8 cellular contexts compared by ENCODE assay signal in the genomic region with DNA sequence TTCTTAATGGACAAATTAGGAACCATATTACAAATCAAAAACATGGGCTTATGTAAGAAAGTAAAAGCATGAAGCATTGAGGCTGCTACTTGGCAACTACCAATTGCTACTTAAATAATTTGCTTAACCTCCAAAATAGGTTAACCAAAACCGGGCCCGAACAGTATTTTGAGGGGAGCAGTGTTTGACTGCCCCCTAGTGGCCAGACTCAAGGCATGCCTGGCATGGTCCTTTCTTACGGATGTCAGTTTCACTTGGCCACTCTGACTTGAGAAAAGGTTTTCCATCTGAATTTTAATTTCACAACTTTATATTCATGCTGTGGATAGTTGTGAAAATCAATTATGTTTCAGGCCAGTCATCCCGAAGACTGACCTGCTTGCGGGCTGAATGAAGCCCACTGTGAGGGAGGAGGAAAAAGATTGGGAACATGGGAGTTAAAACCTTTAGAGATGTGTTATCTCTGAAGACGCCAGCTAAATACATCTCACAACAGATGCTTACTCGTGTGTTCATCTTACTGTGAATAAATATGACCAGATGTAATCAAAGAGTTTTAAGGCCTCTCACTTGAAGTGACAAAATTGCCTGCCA. TPM values are rescaled to one million over a fixed set of nuclear protein-coding genes. Genes with fewer than 3 reads are reported as not detected.
A peak's percentile ranks its signal among the peaks of the same experiment; 100 is the strongest.
DNase-seq lines count a peak whose midpoint lies in the region; ATAC-seq and TF ChIP-seq lines count a peak whose summit lies in the region.

No MANE protein-coding gene starts in this region.

- WGBS in suprapubic skin, result 14% methylated on average over 7 of the region's 7 CpGs

- no peaks in the 10 kb centered on the region for H3K9me3 ChIP-seq in suprapubic skin

- ATAC-seq in GM19372 (IDR thresholded peaks at IDR 0.05; ENCODE audit: low read depth, unreplicated experiment) (peak; percentile 94), HG03558 (IDR thresholded peaks at IDR 0.05; ENCODE audit: extremely low read depth, unreplicated experiment) (peak; percentile 80)
- peak; percentile 54 to 59 for ATAC-seq in activated T-cell treated with anti-CD3 and anti-CD28 coated beads, Interleukin-2, amount 50 U/mL, for 72 hours (replicated peaks in 1 of 2)

- no peak overlapping the region for H3K4me3 ChIP-seq in fibroblast of villous mesenchyme (ENCODE audit: low read depth, low read length)
- H3K4me3 ChIP-seq in suprapubic skin, result no peak overlapping the region

- peaks cover 22% of the 10 kb centered on the region for H3K27me3 Mint-ChIP-seq in activated T-cell treated with anti-CD3 and anti-CD28 coated beads, Interleukin-2, amount 50 U/mL, for 72 hours (ENCODE audit: low read depth)

- H3K27ac Mint-ChIP-seq in activated T-cell treated with anti-CD3 and anti-CD28 coated beads, Interleukin-2, amount 50 U/mL, for 72 hours, result no peak overlapping the region

- peak; percentile 41 for DNase-seq in COLO829 (ENCODE audit: low spot score)
- DNase-seq in OCI-M1 (lab: John Stamatoyannopoulos, UW), result peak; percentile 77
- peak; percentile 55 to 68 for DNase-seq in activated T-cell treated with anti-CD3 and anti-CD28 coated beads, Interleukin-2, amount 50 U/mL, for 72 hours
- DNase-seq in fibroblast of villous mesenchyme (ENCODE audit: low read depth), result peak; percentile 76
- peak in 46 of 56 donors; percentile 1 to 72 (median 26) for DNase-seq in nucleus accumbens (lab: John Stamatoyannopoulos, UW)
- DNase-seq in suprapubic skin (ENCODE audit: low spot score in 2 of 2), result peak; percentile 73 to 88

- H3K27me3 ChIP-seq in suprapubic skin, result no peaks in the 10 kb centered on the region

- H3K27ac ChIP-seq in suprapubic skin, result no peak overlapping the region

- TF ChIP-seq CTCF in fibroblast of villous mesenchyme (IDR thresholded peaks at IDR 0.05; ENCODE audit: insufficient read depth, low read depth, low read length) (peak; percentile 98), suprapubic skin (IDR thresholded peaks at IDR 0.05) (peak; percentile 93 to 94)

- no peaks in the 10 kb centered on the region for H3K36me3 ChIP-seq in suprapubic skin

- no peak for TF ChIP-seq EP300 in suprapubic skin (IDR thresholded peaks at IDR 0.05)

- peaks cover 5% of the 10 kb centered on the region for H3K4me1 Mint-ChIP-seq in activated T-cell treated with anti-CD3 and anti-CD28 coated beads, Interleukin-2, amount 50 U/mL, for 72 hours (ENCODE audit: low read depth)

- H3K36me3 Mint-ChIP-seq in activated T-cell treated with anti-CD3 and anti-CD28 coated beads, Interleukin-2, amount 50 U/mL, for 72 hours (ENCODE audit: insufficient read depth in 2 of 2), result no peaks in the 10 kb centered on the region

- H3K9me3 Mint-ChIP-seq in activated T-cell treated with anti-CD3 and anti-CD28 coated beads, Interleukin-2, amount 50 U/mL, for 72 hours, result no peaks in the 10 kb centered on the region

- H3K4me3 Mint-ChIP-seq in activated T-cell treated with anti-CD3 and anti-CD28 coated beads, Interleukin-2, amount 50 U/mL, for 72 hours, result peak overlapping the region in 1 of 2 donors; percentile 69

- no peak for TF ChIP-seq POLR2A in suprapubic skin (IDR thresholded peaks at IDR 0.05)

- H3K4me1 ChIP-seq in suprapubic skin, result peaks cover 4% of the 10 kb centered on the region

RNA-seq across cellular contexts. Expression of gene RXFP2, which starts 2.9 kb away (rescaled TPM):
- total RNA-seq in activated T-cell treated with anti-CD3 and anti-CD28 coated beads, Interleukin-2, amount 50 U/mL, for 72 hours, result not detected
- not detected in 2 replicates for total RNA-seq in fibroblast of villous mesenchyme
- under 1 TPM in 1 of 4 donors, not detected in 3; 0.25 TPM for total RNA-seq in suprapubic skin

Comparison
In these comparisons a context has a peak if more than half of its experiments do, and no peak if none do; other contexts are left out.
1. DNase-seq: peak in every context shown above with its lines; median percentile 80 in suprapubic skin; 77 in OCI-M1; 76 in fibroblast of villous mesenchyme; 62 in activated T-cell treated with anti-CD3 and anti-CD28 coated beads, Interleukin-2, amount 50 U/mL, for 72 hours; 41 in COLO829; 26 in nucleus accumbens.